In the genomic region with DNA sequence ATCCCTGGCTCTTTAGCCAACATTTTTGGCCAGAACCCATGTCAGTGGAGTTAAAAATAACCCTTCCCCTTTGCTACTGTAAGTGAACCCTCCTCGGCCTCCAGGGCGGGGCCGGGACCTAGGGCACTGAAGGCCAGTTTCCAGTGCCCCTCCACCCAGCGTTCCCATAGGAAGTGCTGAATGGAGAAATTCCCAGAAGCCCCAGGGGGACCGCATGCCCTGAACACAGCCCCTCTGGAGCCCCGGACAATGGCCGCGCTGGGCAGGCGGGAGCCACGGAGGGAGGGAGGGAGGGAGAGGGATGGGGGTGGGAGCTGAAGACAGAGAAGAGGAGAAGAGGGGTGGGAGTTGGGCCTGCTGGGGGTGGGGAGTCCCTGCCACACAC, we compare ENCODE assay signal across 20 cellular contexts. TPM values are rescaled to one million over a fixed set of nuclear protein-coding genes. Genes with fewer than 3 reads are reported as not detected.
DNase-seq lines count a peak whose midpoint lies in the region; ATAC-seq, FAIRE-seq and TF ChIP-seq lines count a peak whose summit lies in the region.
"Had no signal": no experiment of that assay in that cellular context is flagged by ENCODE, and none has a peak within 500 bp of the region (broad histone marks: within the 10 kb centered on the region; RNA-seq: fewer than 3 reads in every experiment).

No MANE protein-coding gene starts in this region.

- 76% methylated on average over 5 of the region's 10 CpGs; no CpG with 5 or more reads in 1 of the 2 experiments for WGBS in H1 (ENCODE audit: extremely low coverage in 1 of 2, insufficient coverage in 1 of 2, insufficient read length in 1 of 2, insufficient replicate concordance in 2 of 2, low coverage in 1 of 2, low lambda C conversion rate in 2 of 2, missing lambda C conversion rate in 1 of 2), 2 experiments
- WGBS in psoas muscle, 3 donors, result 0 to 12% (median 9%) methylated on average over 5 to 10 of the region's 10 CpGs

- no peaks in the 10 kb centered on the region for H3K36me3 ChIP-seq in CD4-positive, CD25-positive, alpha-beta regulatory T cell (ENCODE audit: control insufficient read depth, insufficient read depth, low read length)
- H3K36me3 ChIP-seq in H1 (ENCODE audit: control insufficient read depth in 2 of 4, insufficient read depth in 4 of 4, low read length in 3 of 4) (no peaks in the 10 kb centered on the region), psoas muscle (ENCODE audit: insufficient read depth in 1 of 2, low read depth in 1 of 2) (peaks cover 0 to 6% of the 10 kb centered on the region in 2 donors)

- ATAC-seq in CD4-positive, CD25-positive, alpha-beta regulatory T cell (ENCODE audit: low read depth in 2 of 2), result no peak
- peak; percentile 7 to 59 (median 43) for ATAC-seq in psoas muscle
- ATAC-seq: effector memory CD8-positive, alpha-beta T cell; SK-N-SH treated with all-trans-retinoic acid at 6 μM for 48 hours had no signal

- H3K23me2 ChIP-seq in H1 (ENCODE audit: low read depth, low read length), result no peaks in the 10 kb centered on the region

- no peak overlapping the region for H3K4ac ChIP-seq in H1 (replicated peaks; ENCODE audit: insufficient read length, low read depth, low read length)

- H3K27me3 ChIP-seq in CD4-positive, CD25-positive, alpha-beta regulatory T cell (ENCODE audit: control insufficient read depth, insufficient read depth, low read length), result peaks cover 4% of the 10 kb centered on the region
- H3K27me3 ChIP-seq in H1 (replicated peaks in 1 of 4; ENCODE audit: control insufficient read depth in 3 of 4, extremely low read depth in 1 of 4, insufficient read depth in 3 of 4, low read length in 3 of 4), result peaks cover 0 to 20% (median 9%) of the 10 kb centered on the region in 4 experiments; a peak in 5 of 7 replicates
- no peaks in the 10 kb centered on the region for H3K27me3 ChIP-seq in layer of hippocampus (ENCODE audit: control insufficient read depth, insufficient read depth, low read length)
- no peaks in the 10 kb centered on the region for H3K27me3 ChIP-seq in psoas muscle (ENCODE audit: insufficient read depth in 3 of 3, low read length in 2 of 3)

- H2BK15ac ChIP-seq in H1 (ENCODE audit: low read length), result no peak overlapping the region

- no peak overlapping the region for H3K4me3 Mint-ChIP-seq in CD4-positive, CD25-positive, alpha-beta regulatory T cell
- H3K4me3 Mint-ChIP-seq: activated naive CD8-positive, alpha-beta T cell treated with anti-CD3 and anti-CD28 coated beads, Interleukin-2, amount 10 ng/mL, durations not matched to agents 7 days and 5 days; immature natural killer cell had no signal

- peaks cover 77% of the 10 kb centered on the region for H3K27me3 Mint-ChIP-seq in CD4-positive, CD25-positive, alpha-beta regulatory T cell
- H3K27me3 Mint-ChIP-seq: effector memory CD8-positive, alpha-beta T cell had no signal

- no peak overlapping the region for H4K91ac ChIP-seq in H1 (replicated peaks; ENCODE audit: insufficient read length, low read length)

- no peaks in the 10 kb centered on the region for H3K79me1 ChIP-seq in H1 (ENCODE audit: low read depth, low read length)

- H4K5ac ChIP-seq in H1 (ENCODE audit: insufficient read length, low read depth, low read length), result no peak overlapping the region

- TF ChIP-seq POLR2A in H1 (IDR thresholded peaks at IDR 0.05; ENCODE audit: control extremely low read depth in 1 of 2, low read depth in 2 of 2, low read length in 2 of 2), result no peak

- no peak overlapping the region for H3K9ac ChIP-seq in H1 (replicated peaks in 1 of 4; ENCODE audit: extremely low read depth in 1 of 4, low read depth in 3 of 4, low read length in 3 of 4)

- FAIRE-seq in H1 (lab: Jason Lieb, UNC), result no peak
- FAIRE-seq: bronchial epithelial cell had no signal

- H3K18ac ChIP-seq in H1 (ENCODE audit: extremely low read depth, low read length), result peak overlapping the region; percentile 13; the same call in 1 of the 2 replicates

- H3K23ac ChIP-seq in H1 (ENCODE audit: insufficient read length), result no peak overlapping the region

- no peak overlapping the region for H2BK20ac ChIP-seq in H1 (ENCODE audit: low read length)

- no peak overlapping the region for H3K27ac ChIP-seq in CD4-positive, CD25-positive, alpha-beta regulatory T cell (ENCODE audit: insufficient read depth, low read length, poor library complexity, severe bottlenecking)
- H3K27ac ChIP-seq in H1 (ENCODE audit: low read depth, low read length) (no peak overlapping the region), layer of hippocampus (ENCODE audit: low read depth, low read length) (peak overlapping the region; percentile 60), psoas muscle (peak overlapping the region; percentile 87)
- H3K27ac ChIP-seq: tibial artery had no signal

- CTCF ChIA-PET in H1 (lab: Charles Lee; ENCODE audit: partially characterized antibody), result interaction anchor here (0.6 to 2.3 kb wide), 7 partner anchors 9 to 153 kb away, joined by 3 to 12 read pairs (median 3); no protein-coding TSS in a partner anchor

- intact Hi-C loops in psoas muscle (cut with DNase I), result loop anchor here (2.0 to 5.0 kb wide), 3 partner anchors 21 to 74 kb away; no protein-coding TSS in a partner anchor

- no peak overlapping the region for H3K4me3 ChIP-seq in CD4-positive, CD25-positive, alpha-beta regulatory T cell (ENCODE audit: low read depth, low read length)
- no peak overlapping the region for H3K4me3 ChIP-seq in H1 (ENCODE audit: extremely low read depth in 1 of 4, insufficient read depth in 2 of 4, low read depth in 3 of 4, low read length in 4 of 4)
- H3K4me3 ChIP-seq in psoas muscle, result no peak overlapping the region
- H3K4me3 ChIP-seq: tibial artery had no signal

- peaks cover 13% of the 10 kb centered on the region for H3K36me3 Mint-ChIP-seq in CD4-positive, CD25-positive, alpha-beta regulatory T cell
- H3K36me3 Mint-ChIP-seq: activated naive CD8-positive, alpha-beta T cell treated with anti-CD3 and anti-CD28 coated beads, Interleukin-2, amount 10 ng/mL, durations not matched to agents 7 days and 5 days had no signal

- H2AK5ac ChIP-seq in H1 (ENCODE audit: low read depth, low read length), result peak overlapping the region; percentile 28; the same call in 1 of the 2 replicates

- peaks cover 0 to 43% (median 20%) of the 10 kb centered on the region in 4 donors for H3K4me1 Mint-ChIP-seq in CD4-positive, CD25-positive, alpha-beta regulatory T cell

- DNase-seq in CD4-positive, CD25-positive, alpha-beta regulatory T cell, result no peak
- DNase-seq in H1 (ENCODE audit: low read depth in 1 of 2, low spot score in 2 of 2) (no peak), psoas muscle (peak; percentile 58 to 80), pons (ENCODE audit: low spot score) (no peak), GM19238 (ENCODE audit: insufficient read length, low spot score) (no peak), midbrain (lab: John Stamatoyannopoulos, UW) (no peak)
- no peak for DNase-seq in activated T-cell treated with anti-CD3 and anti-CD28 coated beads, Interleukin-2, amount 50 U/mL, for 1 hour
- DNase-seq: ACHN; activated CD4-positive, alpha-beta T cell treated with anti-CD3 and anti-CD28 coated beads, Interleukin-2, amount 50 U/mL, for 1 hour; activated naive CD8-positive, alpha-beta T cell treated with anti-CD3 and anti-CD28 coated beads, Interleukin-2, amount 10 ng/mL, durations not matched to agents 7 days and 5 days; effector memory CD8-positive, alpha-beta T cell; foreskin fibroblast; H9; immature natural killer cell; NCI-H187 treated with DMSO at 0.1 percent for 48 hours; NCI-H510A; tibial artery had no signal

- H3K27ac Mint-ChIP-seq in CD4-positive, CD25-positive, alpha-beta regulatory T cell, result peak overlapping the region in 2 of 3 donors; percentile 62 to 71
- H3K27ac Mint-ChIP-seq: activated naive CD8-positive, alpha-beta T cell treated with anti-CD3 and anti-CD28 coated beads, Interleukin-2, amount 10 ng/mL, durations not matched to agents 7 days and 5 days; effector memory CD8-positive, alpha-beta T cell; immature natural killer cell had no signal

- peaks cover 33% of the 10 kb centered on the region for H3K4me1 ChIP-seq in CD4-positive, CD25-positive, alpha-beta regulatory T cell (ENCODE audit: control insufficient read depth, insufficient read depth, low read length, poor library complexity, severe bottlenecking)
- peaks cover 4 to 47% (median 34%) of the 10 kb centered on the region in 4 experiments for H3K4me1 ChIP-seq in H1 (replicated peaks in 1 of 4; ENCODE audit: control insufficient read depth in 3 of 4, insufficient read depth in 4 of 4, low read length in 3 of 4)
- H3K4me1 ChIP-seq in psoas muscle, result peaks cover 71% of the 10 kb centered on the region

- TF ChIP-seq CTCF in H1 (IDR thresholded peaks at IDR 0.05; ENCODE audit: control extremely low read depth in 1 of 3, insufficient read depth in 1 of 3, low read depth in 1 of 3, low read length in 3 of 3), result no peak
- no peak for TF ChIP-seq CTCF in psoas muscle (IDR thresholded peaks at IDR 0.05)

- H4K20me1 ChIP-seq in H1 (replicated peaks in 1 of 2; ENCODE audit: control insufficient read depth in 1 of 2, insufficient read depth in 2 of 2, low read length in 2 of 2), result no peaks in the 10 kb centered on the region

- TF ChIP-seq RAD21 in H1 (IDR thresholded peaks at IDR 0.05 in 1 of 2, conservative IDR thresholded peaks at IDR 0.05 in 1 of 2; ENCODE audit: low read depth in 2 of 2, low read length in 2 of 2), result no peak

- peak overlapping the region; percentile 72 for H2BK12ac ChIP-seq in H1 (ENCODE audit: low read depth, low read length)

- no peak overlapping the region for H2AFZ ChIP-seq in H1 (ENCODE audit: low read length)

- no peak overlapping the region for H2BK5ac ChIP-seq in H1 (ENCODE audit: low read depth, low read length)

- H3K14ac ChIP-seq in H1 (ENCODE audit: insufficient read length), result no peak overlapping the region

- H3K56ac ChIP-seq in H1 (replicated peaks; ENCODE audit: insufficient read length, low read depth, low read length), result no peak overlapping the region

- TF ChIP-seq EP300 in H1 (IDR thresholded peaks at IDR 0.05; ENCODE audit: borderline replicate concordance in 1 of 2, low read depth in 2 of 2, low read length in 2 of 2), result no peak

- POLR2A ChIA-PET in H1 (lab: Charles Lee; ENCODE audit: partially characterized antibody), result interaction anchor here (0.9 to 1.8 kb wide), 6 partner anchors 19 to 86 kb away, joined by 3 to 9 read pairs (median 4); partner anchors contain the start of gene RPL3

- no peaks in the 10 kb centered on the region for H3K9me3 ChIP-seq in CD4-positive, CD25-positive, alpha-beta regulatory T cell (ENCODE audit: control insufficient read depth in 2 of 2, low read length in 2 of 2)
- no peaks in the 10 kb centered on the region for H3K9me3 ChIP-seq in H1 (ENCODE audit: insufficient read depth in 2 of 2, low read depth in 1 of 2, low read length in 1 of 2)
- no peaks in the 10 kb centered on the region for H3K9me3 ChIP-seq in psoas muscle
- H3K9me3 ChIP-seq: tibial artery had no signal

- H3K79me2 ChIP-seq in H1 (ENCODE audit: control insufficient read depth in 1 of 2, insufficient read depth in 2 of 2, low read length in 2 of 2), result no peaks in the 10 kb centered on the region

- H4K8ac ChIP-seq in H1 (ENCODE audit: extremely low read depth, insufficient read depth, low read length), result no peak overlapping the region

- H2BK120ac ChIP-seq in H1 (replicated peaks; ENCODE audit: low read depth, low read length), result no peak overlapping the region

- no peak overlapping the region for H3K4me2 ChIP-seq in H1 (ENCODE audit: insufficient read depth in 1 of 2, low read depth in 2 of 2, low read length in 2 of 2)

- no peaks in the 10 kb centered on the region for H3K9me3 Mint-ChIP-seq in CD4-positive, CD25-positive, alpha-beta regulatory T cell
- H3K9me3 Mint-ChIP-seq: activated naive CD8-positive, alpha-beta T cell treated with anti-CD3 and anti-CD28 coated beads, Interleukin-2, amount 10 ng/mL, durations not matched to agents 7 days and 5 days; effector memory CD8-positive, alpha-beta T cell; H9; immature natural killer cell had no signal

RNA-seq across cellular contexts. Expression of gene PDGFB, which starts 11.1 kb away (rescaled TPM):
- total RNA-seq in CD4-positive, CD25-positive, alpha-beta regulatory T cell, result 1.7 TPM
- 1 to 10 TPM in 3 of 4 donors, under 1 TPM in 1; 0.63 to 6.3 (median 4.7) TPM for polyA plus RNA-seq in CD4-positive, CD25-positive, alpha-beta regulatory T cell
- 8.5 and 9.6 TPM in 2 replicates for total RNA-seq in H1 (2021; fragmentation: NEBNext Ultra II Directional; extraction: Animal tissue kit (Norgen Biotek cat#: 25700))
- polyA plus RNA-seq in H1 (2011; rRNA removed) (3.9 and 5.5 TPM in 2 replicates), psoas muscle (10 to 100 TPM in 1 of 3 donors, 1 to 10 TPM in 2; 5.2 to 10.1 (median 5.8) TPM)
- 6.1 TPM for polyA plus RNA-seq in H1 (2011; cell fraction: cytosol; rRNA removed)
- 10.9 TPM for polyA plus RNA-seq in H1 (2011; cell fraction: nucleus; rRNA removed)
- 2.6 to 3.9 TPM (median 3.8 TPM) in 4 replicates for polyA plus RNA-seq in H1 (2012, experiment 1 of 2)
- polyA plus RNA-seq in H1 (2012, experiment 2 of 2), result 4.1 TPM
- polyA plus RNA-seq in H1 (2013, experiment 1 of 2), result 4.9 TPM
- 6.0 TPM for polyA plus RNA-seq in H1 (2013, experiment 2 of 2)
- polyA minus RNA-seq in H1 (2011; rRNA and poly(A)+ RNA removed), result 3.0 and 5.3 TPM in 2 replicates
- polyA minus RNA-seq in H1 (2011; cell fraction: cytosol; rRNA and poly(A)+ RNA removed), result 5.7 TPM
- 3.5 TPM for polyA minus RNA-seq in H1 (2011; cell fraction: nucleus; rRNA and poly(A)+ RNA removed)
- total RNA-seq in psoas muscle, result 10 to 100 TPM in 3 of 4 donors, 1 to 10 TPM in 1; 7.5 to 16.4 (median 14.0) TPM

Comparison
In these comparisons a context has a peak if more than half of its experiments do, and no peak if none do; other contexts are left out.
1. ATAC-seq: peak in psoas muscle (4 of 4); none in CD4-positive, CD25-positive, alpha-beta regulatory T cell (0 of 2).
2. DNase-seq: peak in psoas muscle (2 of 2); none in CD4-positive, CD25-positive, alpha-beta regulatory T cell (0 of 3), H1 (0 of 2), pons (single experiment), GM19238 (single experiment), activated T-cell treated with anti-CD3 and anti-CD28 coated beads, Interleukin-2, amount 50 U/mL, for 1 hour (single experiment) and midbrain (single experiment).
3. H3K27ac ChIP-seq: peak in layer of hippocampus (single experiment) and psoas muscle (single experiment); none in CD4-positive, CD25-positive, alpha-beta regulatory T cell (single experiment) and H1 (single experiment).